25 cellular contexts compared by ENCODE assay signal in the genomic region with DNA sequence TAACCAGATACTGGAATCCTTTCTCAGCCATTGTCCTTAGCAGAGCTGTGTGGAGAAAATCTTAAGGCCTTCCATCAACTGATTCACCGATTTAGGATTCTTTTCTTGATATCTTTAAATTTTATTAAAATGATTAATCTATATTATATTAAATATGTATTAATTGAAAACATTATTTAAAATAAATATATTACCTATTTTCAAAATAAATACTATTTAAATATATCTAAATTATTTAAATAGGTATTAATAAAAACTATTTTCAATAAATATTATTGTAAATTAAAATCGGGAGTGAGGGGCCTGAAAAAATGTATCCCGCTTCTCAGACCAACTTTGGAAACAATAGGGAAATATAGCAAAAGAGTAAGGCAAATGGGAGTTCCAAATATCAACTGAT.
"Had no signal": no experiment of that assay in that cellular context is flagged by ENCODE, and none has a peak within 500 bp of the region (broad histone marks: within the 10 kb centered on the region; RNA-seq: fewer than 3 reads in every experiment).

No MANE protein-coding gene starts in this region.

- H3K27ac ChIP-seq: SJSA1, SK-N-MC had no signal

- DNase-seq: IMR-90, Karpas-422, KG1, MG63, NCI-H1092, NCI-H1105 treated with DMSO at 0.1 percent for 48 hours, NCI-H1417 treated with DMSO at 0.1 percent for 48 hours, NCI-H146, NCI-H1694 treated with DMSO at 0.1 percent for 48 hours, NCI-H1930, NCI-H2081, NCI-H2107, NCI-H226, NCI-H446, NCI-H510A, NCI-H524 treated with DMSO at 0.1 percent for 48 hours, NCI-H69, NCI-H774, Right ventricle myocardium superior, RPMI8226, SIG-M5 had no signal

- H3K4me3 ChIP-seq: MG63, SJSA1, SK-N-MC had no signal

- FAIRE-seq: HepG2, RCC 7860 had no signal

- H3K36me3 ChIP-seq: MG63, SJSA1 had no signal

- H3K9me3 ChIP-seq: MG63, SJSA1 had no signal

- H3K4me1 ChIP-seq: SJSA1 had no signal

- ATAC-seq: HepG2 had no signal

- H3K27me3 ChIP-seq: MG63 had no signal
